Comparison of ENCODE assay signal across 1 cellular context in the genomic region with DNA sequence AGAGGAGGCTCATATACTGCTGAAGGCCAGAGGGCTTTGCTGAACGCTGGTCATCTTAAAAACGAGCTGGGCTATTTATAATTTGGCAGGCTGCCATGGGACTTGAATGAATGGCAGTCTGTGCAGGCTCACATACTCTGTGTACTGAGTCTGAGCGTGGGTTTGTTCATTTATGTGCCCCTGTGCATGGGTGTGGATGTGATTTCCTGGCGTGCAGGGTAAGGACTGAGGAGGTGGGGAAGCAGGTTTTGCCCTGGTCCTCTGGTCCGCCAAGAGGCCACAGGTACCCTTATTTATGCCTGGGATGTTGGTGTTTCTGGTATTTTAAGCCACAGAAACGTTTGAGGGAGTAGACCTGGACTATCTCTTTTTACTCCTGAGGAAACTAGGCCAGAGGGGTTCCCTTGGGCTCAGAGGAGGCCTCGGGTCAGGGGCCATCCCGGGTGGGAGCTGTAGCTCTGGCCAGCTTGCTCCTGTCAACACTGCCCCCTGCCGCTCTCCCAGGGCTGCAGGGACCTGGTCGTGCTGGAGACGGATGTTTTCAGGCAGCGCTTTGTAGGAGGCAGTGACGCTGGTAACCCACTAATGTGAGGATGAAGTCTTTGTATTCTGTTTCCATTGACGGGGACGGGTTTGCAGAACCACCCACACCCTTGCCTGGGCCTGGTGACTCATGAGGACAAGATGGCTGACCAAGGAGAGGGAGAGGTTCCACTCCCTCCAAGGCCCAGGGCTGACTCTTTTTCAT.
TF ChIP-seq lines count a peak whose summit lies in the region.

No MANE protein-coding gene starts in this region.

TF ChIP-seq in GM12878, 131 proteins besides CTCF, POLR2A, EP300 and RAD21 (continued from another document):
- TF ChIP-seq, protein P1, sequence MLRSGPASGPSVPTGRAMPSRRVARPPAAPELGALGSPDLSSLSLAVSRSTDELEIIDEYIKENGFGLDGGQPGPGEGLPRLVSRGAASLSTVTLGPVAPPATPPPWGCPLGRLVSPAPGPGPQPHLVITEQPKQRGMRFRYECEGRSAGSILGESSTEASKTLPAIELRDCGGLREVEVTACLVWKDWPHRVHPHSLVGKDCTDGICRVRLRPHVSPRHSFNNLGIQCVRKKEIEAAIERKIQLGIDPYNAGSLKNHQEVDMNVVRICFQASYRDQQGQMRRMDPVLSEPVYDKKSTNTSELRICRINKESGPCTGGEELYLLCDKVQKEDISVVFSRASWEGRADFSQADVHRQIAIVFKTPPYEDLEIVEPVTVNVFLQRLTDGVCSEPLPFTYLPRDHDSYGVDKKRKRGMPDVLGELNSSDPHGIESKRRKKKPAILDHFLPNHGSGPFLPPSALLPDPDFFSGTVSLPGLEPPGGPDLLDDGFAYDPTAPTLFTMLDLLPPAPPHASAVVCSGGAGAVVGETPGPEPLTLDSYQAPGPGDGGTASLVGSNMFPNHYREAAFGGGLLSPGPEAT (IDR thresholded peaks at IDR 0.05; ENCODE audit: low read depth): peak; percentile 76; the same call in 1 of the 2 replicates
- TF ChIP-seq MLLT1 (IDR thresholded peaks at IDR 0.05) (peak; percentile 43; the same call in 1 of the 2 replicates), ZNF384 (IDR thresholded peaks at IDR 0.05; ENCODE audit: borderline replicate concordance, low read depth, low read length) (no peak), IKZF2 (IDR thresholded peaks at IDR 0.05) (peak; percentile 80; a peak in 3 of 4 replicates), ZZZ3 (IDR thresholded peaks at IDR 0.05; ENCODE audit: control insufficient read depth, insufficient read length, low read depth) (no peak), ATF7 (IDR thresholded peaks at IDR 0.05; ENCODE audit: low read depth) (peak; percentile 73), RB1 (IDR thresholded peaks at IDR 0.05; ENCODE audit: borderline replicate concordance) (0 out of 2 replicates have a peak, but pooled peaks have one; percentile 45), BRCA1 (IDR thresholded peaks at IDR 0.05; ENCODE audit: low read depth, low read length) (no peak), ZBED1 (IDR thresholded peaks at IDR 0.05; ENCODE audit: borderline replicate concordance) (no peak), GATAD2B (conservative IDR thresholded peaks at IDR 0.05; ENCODE audit: low read depth) (peak; percentile 71; the same call in 1 of the 2 replicates), BACH1 (IDR thresholded peaks at IDR 0.05; ENCODE audit: borderline replicate concordance) (peak; percentile 47; the same call in 1 of the 2 replicates), YBX1 (IDR thresholded peaks at IDR 0.05) (no peak), EGR1 (IDR thresholded peaks at IDR 0.05; ENCODE audit: borderline replicate concordance in 1 of 2, low read depth in 2 of 2, low read length in 2 of 2) (peak in 1 of 2 experiments; percentile 50; a peak in 1 of 3 replicates), KLF5 (IDR thresholded peaks at IDR 0.05; ENCODE audit: partially characterized antibody) (peak; percentile 7), MEF2A (IDR thresholded peaks at IDR 0.05; ENCODE audit: insufficient read depth, low read depth, low read length) (0 out of 2 replicates have a peak, but pooled peaks have one; percentile 27), DPF2 (IDR thresholded peaks at IDR 0.05) (peak; percentile 75; the same call in 1 of the 2 replicates), NFYA (IDR thresholded peaks at IDR 0.05; ENCODE audit: borderline replicate concordance, low read depth, low read length) (no peak), BHLHE40 (IDR thresholded peaks at IDR 0.05; ENCODE audit: borderline replicate concordance in 1 of 2, low read depth in 2 of 2, low read length in 1 of 2) (peak in 1 of 2 experiments; percentile 45; a peak in 2 of 4 replicates), SMC3 (IDR thresholded peaks at IDR 0.05; ENCODE audit: borderline replicate concordance, low read length) (peak; percentile 52; the same call in 1 of the 2 replicates), NR2F1 (conservative IDR thresholded peaks at IDR 0.05) (peak; percentile 87), BMI1 (IDR thresholded peaks at IDR 0.05; ENCODE audit: borderline replicate concordance) (no peak), RBBP5 (conservative IDR thresholded peaks at IDR 0.05) (no peak), IRF5 (IDR thresholded peaks at IDR 0.05; ENCODE audit: borderline replicate concordance) (no peak), RUNX3 (IDR thresholded peaks at IDR 0.05; ENCODE audit: low read length) (peak; percentile 2; the same call in 1 of the 2 replicates), FOXK2 (IDR thresholded peaks at IDR 0.05) (peak; percentile 23; the same call in 1 of the 2 replicates), KDM1A (IDR thresholded peaks at IDR 0.05; ENCODE audit: borderline replicate concordance) (no peak), IKZF1 (conservative IDR thresholded peaks at IDR 0.05) (peak; percentile 89), CBFB (IDR thresholded peaks at IDR 0.05; ENCODE audit: low read depth) (no peak), YY1 (IDR thresholded peaks at IDR 0.05; ENCODE audit: low read depth, low read length) (peak; percentile 94), ETV6 (conservative IDR thresholded peaks at IDR 0.05 in 1 of 2, IDR thresholded peaks at IDR 0.05 in 1 of 2; ENCODE audit: borderline replicate concordance in 1 of 2, low read depth in 1 of 2) (no peak)
- TF ChIP-seq, protein P2, sequence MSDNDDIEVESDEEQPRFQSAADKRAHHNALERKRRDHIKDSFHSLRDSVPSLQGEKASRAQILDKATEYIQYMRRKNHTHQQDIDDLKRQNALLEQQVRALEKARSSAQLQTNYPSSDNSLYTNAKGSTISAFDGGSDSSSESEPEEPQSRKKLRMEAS (IDR thresholded peaks at IDR 0.05; ENCODE audit: low read depth, low read length): no peak
- TF ChIP-seq, protein P3, sequence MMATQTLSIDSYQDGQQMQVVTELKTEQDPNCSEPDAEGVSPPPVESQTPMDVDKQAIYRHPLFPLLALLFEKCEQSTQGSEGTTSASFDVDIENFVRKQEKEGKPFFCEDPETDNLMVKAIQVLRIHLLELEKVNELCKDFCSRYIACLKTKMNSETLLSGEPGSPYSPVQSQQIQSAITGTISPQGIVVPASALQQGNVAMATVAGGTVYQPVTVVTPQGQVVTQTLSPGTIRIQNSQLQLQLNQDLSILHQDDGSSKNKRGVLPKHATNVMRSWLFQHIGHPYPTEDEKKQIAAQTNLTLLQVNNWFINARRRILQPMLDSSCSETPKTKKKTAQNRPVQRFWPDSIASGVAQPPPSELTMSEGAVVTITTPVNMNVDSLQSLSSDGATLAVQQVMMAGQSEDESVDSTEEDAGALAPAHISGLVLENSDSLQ (IDR thresholded peaks at IDR 0.05): peak; percentile 75
TF ChIP-seq in GM12878: peak in this region for 35.
